ENCODE assay signal across 1 cellular context in the genomic region with DNA sequence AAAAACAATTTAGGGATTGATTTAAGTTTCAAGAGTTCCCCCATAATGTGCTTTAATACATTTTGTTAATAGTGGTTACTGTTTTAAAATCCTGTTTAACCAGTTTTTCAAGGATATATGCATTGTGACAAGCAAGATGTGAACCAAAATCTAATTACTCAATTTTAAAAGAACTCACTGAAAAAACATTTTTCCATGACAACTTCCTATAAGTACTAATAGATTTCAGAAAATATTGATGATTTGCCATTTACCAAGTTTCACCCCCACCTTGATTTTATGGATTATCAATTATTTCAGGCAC.
TF ChIP-seq lines count a peak whose summit lies in the region.

No MANE protein-coding gene starts in this region.

TF ChIP-seq in A549, 52 proteins besides CTCF, POLR2A, EP300 and RAD21 (continued from another document):
- TF ChIP-seq, protein P1, sequence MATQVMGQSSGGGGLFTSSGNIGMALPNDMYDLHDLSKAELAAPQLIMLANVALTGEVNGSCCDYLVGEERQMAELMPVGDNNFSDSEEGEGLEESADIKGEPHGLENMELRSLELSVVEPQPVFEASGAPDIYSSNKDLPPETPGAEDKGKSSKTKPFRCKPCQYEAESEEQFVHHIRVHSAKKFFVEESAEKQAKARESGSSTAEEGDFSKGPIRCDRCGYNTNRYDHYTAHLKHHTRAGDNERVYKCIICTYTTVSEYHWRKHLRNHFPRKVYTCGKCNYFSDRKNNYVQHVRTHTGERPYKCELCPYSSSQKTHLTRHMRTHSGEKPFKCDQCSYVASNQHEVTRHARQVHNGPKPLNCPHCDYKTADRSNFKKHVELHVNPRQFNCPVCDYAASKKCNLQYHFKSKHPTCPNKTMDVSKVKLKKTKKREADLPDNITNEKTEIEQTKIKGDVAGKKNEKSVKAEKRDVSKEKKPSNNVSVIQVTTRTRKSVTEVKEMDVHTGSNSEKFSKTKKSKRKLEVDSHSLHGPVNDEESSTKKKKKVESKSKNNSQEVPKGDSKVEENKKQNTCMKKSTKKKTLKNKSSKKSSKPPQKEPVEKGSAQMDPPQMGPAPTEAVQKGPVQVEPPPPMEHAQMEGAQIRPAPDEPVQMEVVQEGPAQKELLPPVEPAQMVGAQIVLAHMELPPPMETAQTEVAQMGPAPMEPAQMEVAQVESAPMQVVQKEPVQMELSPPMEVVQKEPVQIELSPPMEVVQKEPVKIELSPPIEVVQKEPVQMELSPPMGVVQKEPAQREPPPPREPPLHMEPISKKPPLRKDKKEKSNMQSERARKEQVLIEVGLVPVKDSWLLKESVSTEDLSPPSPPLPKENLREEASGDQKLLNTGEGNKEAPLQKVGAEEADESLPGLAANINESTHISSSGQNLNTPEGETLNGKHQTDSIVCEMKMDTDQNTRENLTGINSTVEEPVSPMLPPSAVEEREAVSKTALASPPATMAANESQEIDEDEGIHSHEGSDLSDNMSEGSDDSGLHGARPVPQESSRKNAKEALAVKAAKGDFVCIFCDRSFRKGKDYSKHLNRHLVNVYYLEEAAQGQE (IDR thresholded peaks at IDR 0.05) = no peak
- TF ChIP-seq ZC3H11A (IDR thresholded peaks at IDR 0.05) = no peak
- no peak for TF ChIP-seq RNF2 (IDR thresholded peaks at IDR 0.05; ENCODE audit: borderline replicate concordance, low read depth)
- no peak for TF ChIP-seq EHMT2 (IDR thresholded peaks at IDR 0.05; ENCODE audit: low read depth)
- no peak for TF ChIP-seq FOSL2 (IDR thresholded peaks at IDR 0.05)
- no peak for TF ChIP-seq FOSL2 (CRISPR knock-in tag; IDR thresholded peaks at IDR 0.05)
- TF ChIP-seq, protein P2, sequence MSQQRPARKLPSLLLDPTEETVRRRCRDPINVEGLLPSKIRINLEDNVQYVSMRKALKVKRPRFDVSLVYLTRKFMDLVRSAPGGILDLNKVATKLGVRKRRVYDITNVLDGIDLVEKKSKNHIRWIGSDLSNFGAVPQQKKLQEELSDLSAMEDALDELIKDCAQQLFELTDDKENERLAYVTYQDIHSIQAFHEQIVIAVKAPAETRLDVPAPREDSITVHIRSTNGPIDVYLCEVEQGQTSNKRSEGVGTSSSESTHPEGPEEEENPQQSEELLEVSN (IDR thresholded peaks at IDR 0.05; ENCODE audit: borderline replicate concordance, low read depth) = no peak
- TF ChIP-seq CEBPB (IDR thresholded peaks at IDR 0.05) = no peak
- TF ChIP-seq MYC (IDR thresholded peaks at IDR 0.05; ENCODE audit: borderline replicate concordance, low read length) = no peak
- TF ChIP-seq, protein P3, sequence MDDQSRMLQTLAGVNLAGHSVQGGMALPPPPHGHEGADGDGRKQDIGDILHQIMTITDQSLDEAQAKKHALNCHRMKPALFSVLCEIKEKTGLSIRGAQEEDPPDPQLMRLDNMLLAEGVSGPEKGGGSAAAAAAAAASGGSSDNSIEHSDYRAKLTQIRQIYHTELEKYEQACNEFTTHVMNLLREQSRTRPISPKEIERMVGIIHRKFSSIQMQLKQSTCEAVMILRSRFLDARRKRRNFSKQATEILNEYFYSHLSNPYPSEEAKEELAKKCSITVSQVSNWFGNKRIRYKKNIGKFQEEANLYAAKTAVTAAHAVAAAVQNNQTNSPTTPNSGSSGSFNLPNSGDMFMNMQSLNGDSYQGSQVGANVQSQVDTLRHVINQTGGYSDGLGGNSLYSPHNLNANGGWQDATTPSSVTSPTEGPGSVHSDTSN (IDR thresholded peaks at IDR 0.05) = no peak
